22 cellular contexts compared by ENCODE assay signal in genomic region chr5:129951039-129951438, GRCh38. TPM values are rescaled to one million over a fixed set of nuclear protein-coding genes. Genes with fewer than 3 reads are reported as not detected.
DNase-seq lines count a peak whose midpoint lies in the region; ATAC-seq and TF ChIP-seq lines count a peak whose summit lies in the region.
"Had no signal": no experiment of that assay in that cellular context is flagged by ENCODE, and none has a peak within 500 bp of the region (broad histone marks: within the 10 kb centered on the region; RNA-seq: fewer than 3 reads in every experiment).

No MANE protein-coding gene starts in this region.

- H3K4me3 ChIP-seq in ACC112 (ENCODE audit: low read depth, low read length) (peak overlapping the region; percentile 23; the same call in 1 of the 2 replicates), osteoblast (ENCODE audit: insufficient read depth, low read length) (no peak overlapping the region), prostate gland (no peak overlapping the region)

- H3K27me3 ChIP-seq in ACC112 (ENCODE audit: insufficient read depth, low read length) (no peaks in the 10 kb centered on the region), osteoblast (ENCODE audit: insufficient read depth, low read length) (no peaks in the 10 kb centered on the region), prostate gland (replicated peaks; ENCODE audit: insufficient read depth) (no peaks in the 10 kb centered on the region)

- ATAC-seq in HG02852 (IDR thresholded peaks at IDR 0.05; ENCODE audit: unreplicated experiment) = no peak
- no peak for ATAC-seq in HG03045 (IDR thresholded peaks at IDR 0.05; ENCODE audit: unreplicated experiment)
- no peak for ATAC-seq in left lobe of liver
- ATAC-seq: Panc1 had no signal

- H3K4me2 ChIP-seq in osteoblast (ENCODE audit: insufficient read depth, low read length) = peak overlapping the region; percentile 60

- TF ChIP-seq CTCF in osteoblast (IDR thresholded peaks at IDR 0.05; ENCODE audit: extremely low read depth, low read depth, low read length) = no peak
- no peak for TF ChIP-seq CTCF in prostate gland (IDR thresholded peaks at IDR 0.05)

- 5% methylated on average over 2 of the region's 2 CpGs for WGBS in prostate gland

- no peaks in the 10 kb centered on the region for H3K36me3 ChIP-seq in ACC112 (ENCODE audit: insufficient read depth, low read length)
- H3K36me3 ChIP-seq in osteoblast (ENCODE audit: insufficient read depth, low read length) = no peaks in the 10 kb centered on the region
- H3K36me3 ChIP-seq in prostate gland = no peaks in the 10 kb centered on the region

- H3K4me1 ChIP-seq in ACC112 (ENCODE audit: control insufficient read depth, insufficient read depth, low read length, unreplicated experiment) = no peaks in the 10 kb centered on the region
- H3K4me1 ChIP-seq in osteoblast (ENCODE audit: insufficient read depth, low read length) = peaks cover 4% of the 10 kb centered on the region
- no peaks in the 10 kb centered on the region for H3K4me1 ChIP-seq in prostate gland (replicated peaks)

- H3K9me3 ChIP-seq in osteoblast (ENCODE audit: low read depth, low read length) = no peaks in the 10 kb centered on the region
- no peaks in the 10 kb centered on the region for H3K9me3 ChIP-seq in prostate gland

- H4K20me1 ChIP-seq in osteoblast (ENCODE audit: insufficient read depth, low read length) = no peaks in the 10 kb centered on the region

- peak overlapping the region; percentile 36 for H2AFZ ChIP-seq in ACC112 (ENCODE audit: low read length, unreplicated experiment)
- peak overlapping the region; percentile 83 for H2AFZ ChIP-seq in osteoblast (ENCODE audit: low read length)

- H3K79me2 ChIP-seq in ACC112 (ENCODE audit: control insufficient read depth, insufficient read depth, low read length, unreplicated experiment) (no peaks in the 10 kb centered on the region), osteoblast (ENCODE audit: insufficient read depth, low read length) (no peaks in the 10 kb centered on the region)

- DNase-seq in OCI-M1 (lab: John Stamatoyannopoulos, UW) (peak; percentile 59), fibroblast of peridontal ligament (ENCODE audit: extremely low read depth) (peak; percentile 40), osteoblast (ENCODE audit: insufficient read length, low spot score, missing footprints) (no peak), left lobe of liver (ENCODE audit: low spot score) (no peak), prostate gland (ENCODE audit: low spot score) (no peak)
- DNase-seq: 8988T; AML-193; Calu3; CD8-positive, alpha-beta memory T cell; DMS153; H7; IMR-90; NCI-H1694; NCI-H2081 treated with DMSO at 0.1 percent for 48 hours; NCI-H69; SIG-M5 had no signal

- intact Hi-C loops in prostate gland (cut with DNase I) = no loop called here

- TF ChIP-seq POLR2A in prostate gland (IDR thresholded peaks at IDR 0.05) = no peak

- H3K27ac ChIP-seq in ACC112 (ENCODE audit: low read depth, low read length) (no peak overlapping the region), osteoblast (ENCODE audit: low read depth, low read length) (peak overlapping the region; percentile 44), prostate gland (no peak overlapping the region)
- H3K27ac ChIP-seq: C4-2B had no signal

RNA-seq across cellular contexts. Expression of gene CHSY3, which starts 46.8 kb away (rescaled TPM):
- total RNA-seq in osteoblast (12.3 and 12.4 TPM in 2 replicates), left lobe of liver (0.83 TPM), prostate gland (1 to 10 TPM in 1 of 2 donors, under 1 TPM in 1; 0.09 to 2.0 TPM)
- total RNA-seq: CD8-positive, alpha-beta memory T cell; G401 had no signal

Comparison
In these comparisons a context has a peak if more than half of its experiments do, and no peak if none do; other contexts are left out.
1. DNase-seq: peak in OCI-M1 (single experiment) and fibroblast of peridontal ligament (single experiment); none in osteoblast (single experiment), left lobe of liver (single experiment) and prostate gland (single experiment).